Comparison of ENCODE assay signal across 21 cellular contexts in the genomic region with DNA sequence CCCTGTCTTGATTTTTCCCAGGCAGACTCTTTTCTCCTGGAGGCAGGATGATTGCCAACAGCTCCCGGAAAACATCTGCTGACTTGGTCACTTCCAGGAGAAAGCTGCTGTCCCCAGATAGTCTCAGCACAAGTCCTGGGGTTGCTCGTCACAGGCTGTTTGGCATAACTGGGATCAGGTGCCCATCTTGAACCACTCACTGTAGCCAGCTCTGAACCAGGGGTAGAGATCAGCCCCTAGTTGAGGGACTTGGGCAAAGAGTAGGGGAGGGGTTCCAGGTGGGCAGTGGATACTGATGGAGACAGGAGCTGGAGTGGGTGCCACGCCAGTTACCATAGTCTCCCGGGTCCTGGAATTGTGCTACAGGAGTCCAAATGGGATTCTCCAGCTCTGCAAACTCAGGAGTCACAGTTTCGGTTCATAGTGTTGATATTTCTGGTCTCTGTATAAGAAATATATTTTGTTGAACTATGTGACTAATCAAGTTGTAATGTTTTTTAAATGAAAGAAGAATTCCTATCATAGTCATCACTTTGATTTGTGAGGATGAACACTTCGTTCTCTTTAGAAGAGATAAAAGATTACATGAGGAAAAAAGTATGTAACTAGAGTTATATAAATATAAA.
"Had no signal": no experiment of that assay in that cellular context is flagged by ENCODE, and none has a peak within 500 bp of the region (broad histone marks: within the 10 kb centered on the region; RNA-seq: fewer than 3 reads in every experiment).

No MANE protein-coding gene starts in this region.

- H3K36me3 ChIP-seq: ascending aorta, breast epithelium, left lung, spleen, vagina, WERI-Rb-1 had no signal

- H3K27me3 ChIP-seq: ascending aorta, breast epithelium, left lung, spleen, testis, vagina had no signal

- H3K9me3 ChIP-seq: ascending aorta, left lung, testis, vagina had no signal

- DNase-seq: activated CD4-positive, alpha-beta T cell treated with anti-CD3 and anti-CD28 coated beads, Interleukin-2, amount 10 ng/mL, durations not matched to agents 7 days and 5 days; activated CD4-positive, CD25-positive, alpha-beta regulatory T cell treated with anti-CD3 and anti-CD28 coated beads, Interleukin-2, amount 50 U/mL, for 72 hours; activated CD8-positive, alpha-beta memory T cell treated with anti-CD3 and anti-CD28 coated beads, Interleukin-2, amount 10 ng/mL, durations not matched to agents 7 days and 5 days; activated CD8-positive, alpha-beta T cell treated with anti-CD3 and anti-CD28 coated beads for 36 hours; activated T-cell treated with anti-CD3 and anti-CD28 coated beads for 4 hours; dorsolateral prefrontal cortex; effector memory CD8-positive, alpha-beta T cell; foreskin fibroblast; left lung; spleen; stimulated activated CD4-positive, alpha-beta T cell treated with anti-CD3 and anti-CD28 coated beads, Interleukin-4, amount 100 ng/mL, for 1 hour; stimulated activated naive CD4-positive, alpha-beta T cell; testis; WERI-Rb-1 had no signal

- H3K4me1 ChIP-seq: ascending aorta, breast epithelium, left lung, spleen, testis had no signal

- ATAC-seq: activated CD8-positive, alpha-beta memory T cell treated with anti-CD3 and anti-CD28 coated beads, Interleukin-2, amount 10 ng/mL, durations not matched to agents 7 days and 5 days; activated CD8-positive, alpha-beta T cell treated with anti-CD3 and anti-CD28 coated beads for 36 hours; activated naive CD4-positive, alpha-beta T cell treated with anti-CD3 and anti-CD28 coated beads, Interleukin-2, amount 50 U/mL, for 72 hours; effector memory CD8-positive, alpha-beta T cell; esophagus mucosa; left lung; natural killer cell treated with Interleukin-12 subunit alpha and Interleukin-12 subunit beta and Interleukin-15 and Interleukin-18, amount 100 ng/mL, for 72 hours; sciatic nerve had no signal

- H3K27ac ChIP-seq: ascending aorta, breast epithelium, dorsolateral prefrontal cortex, left lung, spleen, testis, vagina, WERI-Rb-1 had no signal

- H3K4me3 ChIP-seq: ascending aorta, breast epithelium, dorsolateral prefrontal cortex, left lung, spleen, testis, vagina had no signal
